ENCODE assay signal across 23 cellular contexts in the genomic region with DNA sequence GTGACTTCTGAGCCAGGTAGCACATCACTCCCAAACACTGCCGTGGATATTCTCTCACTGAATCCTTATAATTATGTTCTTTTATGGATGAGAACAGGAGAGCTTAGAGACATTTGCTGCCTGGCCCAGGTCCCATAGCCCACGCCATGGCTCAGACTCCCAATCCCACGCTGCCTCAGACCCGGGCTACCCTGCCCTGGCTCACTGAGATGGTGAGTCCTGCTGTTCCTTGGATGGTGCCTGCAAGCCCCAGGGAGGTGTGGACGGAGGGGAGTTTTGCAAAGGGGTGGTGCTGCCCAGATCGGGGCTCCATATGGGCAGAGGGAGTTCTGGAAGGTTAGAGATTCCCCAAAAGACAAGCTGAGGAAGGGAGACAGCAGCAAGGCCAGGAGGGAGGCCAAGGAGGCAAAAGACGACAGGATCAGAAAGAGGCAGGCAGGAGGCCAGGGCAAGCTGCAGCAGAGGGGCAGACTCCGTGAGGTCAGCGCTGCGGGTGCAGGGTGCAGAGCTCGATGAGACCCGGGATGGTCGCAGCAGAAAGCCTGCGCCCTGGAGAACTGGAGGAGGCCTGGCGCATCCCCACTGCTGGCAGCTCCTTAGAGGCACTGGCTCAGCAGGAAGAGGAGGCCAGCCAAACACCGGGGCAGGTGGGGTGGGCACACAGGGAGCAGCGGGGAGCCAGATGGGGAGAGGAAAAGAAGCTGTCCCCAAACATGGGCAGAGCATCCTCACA.
DNase-seq lines count a peak whose midpoint lies in the region; ATAC-seq and TF ChIP-seq lines count a peak whose summit lies in the region.
"Had no signal": no experiment of that assay in that cellular context is flagged by ENCODE, and none has a peak within 500 bp of the region (broad histone marks: within the 10 kb centered on the region; RNA-seq: fewer than 3 reads in every experiment).

No MANE protein-coding gene starts in this region.

- TF ChIP-seq CTCF in GM23338 (conservative IDR thresholded peaks at IDR 0.05; ENCODE audit: low read depth in 2 of 2) = no peak

- no peaks in the 10 kb centered on the region for H3K36me3 ChIP-seq in BLaER1 treated with 17β-estradiol and CSF1 and Interleukin-3, amounts not matched to agents 10 nM and 100 nM
- H3K36me3 ChIP-seq in GM23338 (ENCODE audit: insufficient read depth) = no peaks in the 10 kb centered on the region

- H3K4me1 ChIP-seq in BLaER1 treated with 17β-estradiol and CSF1 and Interleukin-3, amounts not matched to agents 10 nM and 100 nM = peaks cover 0 to 16% (median 9%) of the 10 kb centered on the region in 10 experiments; a peak in 12 of 20 replicates
- H3K4me1 ChIP-seq in GM23338 (ENCODE audit: insufficient read depth) = no peaks in the 10 kb centered on the region
- H3K4me1 ChIP-seq: psoas muscle had no signal

- peaks cover 11% of the 10 kb centered on the region for H3K27me3 Mint-ChIP-seq in GM23338 (ENCODE audit: insufficient read depth, low read depth, poor library complexity)

- H3K79me2 ChIP-seq in GM23338 (replicated peaks; ENCODE audit: insufficient read depth) = no peaks in the 10 kb centered on the region

- no peaks in the 10 kb centered on the region; the same call in 2 of the 3 replicates for H3K4me1 Mint-ChIP-seq in GM23338
- H3K4me1 Mint-ChIP-seq: stimulated activated naive CD8-positive, alpha-beta T cell treated with anti-CD3 and anti-CD28 coated beads, Interleukin-15, amount 100 ng/mL, for 72 hours had no signal

- no peaks in the 10 kb centered on the region for H3K9me2 ChIP-seq in GM23338 (ENCODE audit: insufficient read depth)

- no peak overlapping the region for H3K9ac ChIP-seq in BLaER1 treated with 17β-estradiol and CSF1 and Interleukin-3, amounts not matched to agents 10 nM and 100 nM

- peak overlapping the region in 7 of 11 experiments; percentile 24 to 59 (median 32); a peak in 9 of 22 replicates for H3K4me2 ChIP-seq in BLaER1 treated with 17β-estradiol and CSF1 and Interleukin-3, amounts not matched to agents 10 nM and 100 nM
- no peak overlapping the region for H3K4me2 ChIP-seq in GM23338

- H2AFZ ChIP-seq in GM23338 = no peak overlapping the region

- ATAC-seq in GM23338 (no peak), HG03095 (IDR thresholded peaks at IDR 0.05; ENCODE audit: unreplicated experiment) (no peak), HG02970 (IDR thresholded peaks at IDR 0.05; ENCODE audit: low FRiP score, unreplicated experiment) (no peak)
- ATAC-seq: esophagus mucosa; HepG2; psoas muscle; stimulated activated naive CD8-positive, alpha-beta T cell treated with anti-CD3 and anti-CD28 coated beads, Interleukin-15, amount 100 ng/mL, for 72 hours had no signal

- H3K4me3 ChIP-seq in BLaER1 treated with 17β-estradiol and CSF1 and Interleukin-3, amounts not matched to agents 10 nM and 100 nM = no peak overlapping the region
- no peak overlapping the region for H3K4me3 ChIP-seq in GM23338
- H3K4me3 ChIP-seq: lung, psoas muscle had no signal

- H3F3A ChIP-seq in GM23338 (replicated peaks; ENCODE audit: low read depth) = no peaks in the 10 kb centered on the region

- peaks cover 4% of the 10 kb centered on the region; the same call in 1 of the 3 replicates for H3K36me3 Mint-ChIP-seq in GM23338 (ENCODE audit: low read depth)

- no peaks in the 10 kb centered on the region for H3K27me3 ChIP-seq in BLaER1 treated with 17β-estradiol and CSF1 and Interleukin-3, amounts not matched to agents 10 nM and 100 nM
- no peaks in the 10 kb centered on the region for H3K27me3 ChIP-seq in GM23338 (ENCODE audit: insufficient read depth)

- H3K4me3 Mint-ChIP-seq in GM23338 = no peak overlapping the region
- H3K4me3 Mint-ChIP-seq: stimulated activated naive CD8-positive, alpha-beta T cell treated with anti-CD3 and anti-CD28 coated beads, Interleukin-15, amount 100 ng/mL, for 72 hours had no signal

- peaks cover 12% of the 10 kb centered on the region for H3K9me3 Mint-ChIP-seq in GM23338
- H3K9me3 Mint-ChIP-seq: stimulated activated naive CD8-positive, alpha-beta T cell treated with anti-CD3 and anti-CD28 coated beads, Interleukin-15, amount 100 ng/mL, for 72 hours had no signal

- no peak overlapping the region for H3K27ac ChIP-seq in BLaER1 treated with 17β-estradiol and CSF1 and Interleukin-3, amounts not matched to agents 10 nM and 100 nM
- H3K27ac ChIP-seq in GM23338 (ENCODE audit: low read depth) = no peak overlapping the region
- H3K27ac ChIP-seq: psoas muscle had no signal

- no peaks in the 10 kb centered on the region for H4K20me1 ChIP-seq in BLaER1 treated with 17β-estradiol and CSF1 and Interleukin-3, amounts not matched to agents 10 nM and 100 nM
- no peaks in the 10 kb centered on the region for H4K20me1 ChIP-seq in GM23338 (replicated peaks; ENCODE audit: insufficient read depth)

- H3K9me3 ChIP-seq in BLaER1 treated with 17β-estradiol and CSF1 and Interleukin-3, amounts not matched to agents 10 nM and 100 nM (replicated peaks in 1 of 11) = no peaks in the 10 kb centered on the region
- H3K9me3 ChIP-seq: psoas muscle had no signal

- no peak overlapping the region for H3K27ac Mint-ChIP-seq in GM23338

- DNase-seq in Daoy (ENCODE audit: low read depth) = peak; percentile 0
- DNase-seq in iPS-NIHi7 (ENCODE audit: extremely low spot score) = peak; percentile 5
- DNase-seq in superior temporal gyrus (ENCODE audit: extremely low spot score) = peak; percentile 12
- DNase-seq in GM23338 (ENCODE audit: low spot score) = no peak
- DNase-seq: activated CD4-positive, alpha-beta T cell treated with anti-CD3 and anti-CD28 coated beads for 1 hour; activated naive CD4-positive, alpha-beta T cell treated with anti-CD3 and anti-CD28 coated beads, Interleukin-2, amount 50 U/mL, for 16 hours; activated T-cell treated with anti-CD3 and anti-CD28 coated beads, Interleukin-2, amount 50 U/mL, for 48 hours; amygdala; foreskin fibroblast; Karpas-422; NCI-H1417 treated with DMSO at 0.1 percent for 48 hours; NCI-H446; psoas muscle; RPMI8226; stimulated activated naive CD8-positive, alpha-beta T cell treated with anti-CD3 and anti-CD28 coated beads, Interleukin-15, amount 100 ng/mL, for 72 hours; T-helper 1 cell; trophoblast cell had no signal

TF ChIP-seq in GM23338, 12 proteins besides CTCF, POLR2A, EP300 and RAD21:
- TF ChIP-seq ZNF114 (CRISPR knock-in tag; IDR thresholded peaks at IDR 0.05) (no peak), ETS1 (IDR thresholded peaks at IDR 0.05) (no peak)
